Comparison of ENCODE assay signal across 8 cellular contexts in genomic region chr12:46585854-46586621, GRCh38.
A peak's percentile ranks its signal among the peaks of the same experiment; 100 is the strongest.
DNase-seq lines count a peak whose midpoint lies in the region; ATAC-seq lines count a peak whose summit lies in the region.

No MANE protein-coding gene starts in this region.

- ATAC-seq in GM19467 (IDR thresholded peaks at IDR 0.05; ENCODE audit: unreplicated experiment) (no peak), HG03565 (IDR thresholded peaks at IDR 0.05; ENCODE audit: unreplicated experiment) (no peak), GM21723 (IDR thresholded peaks at IDR 0.05; ENCODE audit: unreplicated experiment) (no peak), HG03460 (IDR thresholded peaks at IDR 0.05; ENCODE audit: unreplicated experiment) (no peak)

- H3K4me3 ChIP-seq in MG63 = no peak overlapping the region

- H3K36me3 ChIP-seq in MG63 = no peaks in the 10 kb centered on the region

- H3K9me3 ChIP-seq in MG63 = peaks cover 11% of the 10 kb centered on the region; the same call in 1 of the 2 replicates

- H3K27me3 ChIP-seq in MG63 = no peaks in the 10 kb centered on the region

- DNase-seq in CMK (ENCODE audit: low read depth) (peak; percentile 86), MG63 (peak; percentile 13), iPS DF 19.7 (ENCODE audit: low read depth, low spot score) (peak; percentile 75)
- DNase-seq in activated CD4-positive, alpha-beta T cell treated with anti-CD3 and anti-CD28 coated beads, Interleukin-2, amount 50 U/mL, for 1 hour = peak; percentile 16

Comparison
In these comparisons a context has a peak if more than half of its experiments do, and no peak if none do; other contexts are left out.
1. DNase-seq: peak in every context shown above with its lines; median percentile 86 in CMK; 75 in iPS DF 19.7; 16 in activated CD4-positive, alpha-beta T cell treated with anti-CD3 and anti-CD28 coated beads, Interleukin-2, amount 50 U/mL, for 1 hour; 13 in MG63.